ENCODE assay signal across 1 cellular context in genomic region chr21:33368124-33368523, GRCh38.
TF ChIP-seq lines count a peak whose summit lies in the region.

No MANE protein-coding gene starts in this region.

TF ChIP-seq in K562, 482 proteins besides CTCF, POLR2A, EP300 and RAD21 (continued from another document and continues in another):
- TF ChIP-seq RREB1 (CRISPR knock-in tag; IDR thresholded peaks at IDR 0.05): no peak
- TF ChIP-seq ZNF232 (CRISPR knock-in tag; IDR thresholded peaks at IDR 0.05): no peak
- no peak for TF ChIP-seq SUPT5H (IDR thresholded peaks at IDR 0.05)
- no peak for TF ChIP-seq ZNF384 (IDR thresholded peaks at IDR 0.05; ENCODE audit: low read depth, low read length)
- TF ChIP-seq CBFA2T2 (conservative IDR thresholded peaks at IDR 0.05): peak; percentile 78
- no peak for TF ChIP-seq ZNF609 (CRISPR knock-in tag; IDR thresholded peaks at IDR 0.05; ENCODE audit: borderline replicate concordance)
- TF ChIP-seq ZKSCAN8 (CRISPR knock-in tag; IDR thresholded peaks at IDR 0.05): no peak
- no peak for TF ChIP-seq ZNF134 (CRISPR knock-in tag; conservative IDR thresholded peaks at IDR 0.05)
- no peak for TF ChIP-seq ZNF280A (IDR thresholded peaks at IDR 0.05; ENCODE audit: low read depth, partially characterized antibody)
- no peak for TF ChIP-seq POLR3A (IDR thresholded peaks at IDR 0.05; ENCODE audit: borderline replicate concordance, extremely low read depth, insufficient read depth, insufficient read length)
- TF ChIP-seq TSHZ1 (CRISPR knock-in tag; IDR thresholded peaks at IDR 0.05): no peak
- peak; percentile 23; the same call in 1 of the 2 replicates for TF ChIP-seq MBD2 (IDR thresholded peaks at IDR 0.05; ENCODE audit: borderline replicate concordance, low read depth)
- TF ChIP-seq ZFX (CRISPR knock-in tag; IDR thresholded peaks at IDR 0.05): no peak
- TF ChIP-seq ZSCAN32 (CRISPR knock-in tag; IDR thresholded peaks at IDR 0.05): no peak
- TF ChIP-seq SMC3 (conservative IDR thresholded peaks at IDR 0.05; ENCODE audit: insufficient read depth, low read depth, low read length): no peak
- TF ChIP-seq RBFOX2 (IDR thresholded peaks at IDR 0.05; ENCODE audit: low read depth, low read length): no peak
- peak; percentile 31; the same call in 1 of the 2 replicates for TF ChIP-seq RAD51 (IDR thresholded peaks at IDR 0.05; ENCODE audit: borderline replicate concordance, low read depth)
- no peak for TF ChIP-seq KAT2B (IDR thresholded peaks at IDR 0.05; ENCODE audit: low read depth, low read length)
- TF ChIP-seq POLR2G (IDR thresholded peaks at IDR 0.05; ENCODE audit: low read depth, low read length): no peak
- no peak for TF ChIP-seq HDAC3 (IDR thresholded peaks at IDR 0.05; ENCODE audit: borderline replicate concordance, partially characterized antibody)
- 0 out of 2 replicates have a peak, but pooled peaks have one; percentile 14 for TF ChIP-seq ESRRA (IDR thresholded peaks at IDR 0.05; ENCODE audit: borderline replicate concordance, low read depth)
- TF ChIP-seq CBX3 (IDR thresholded peaks at IDR 0.05; ENCODE audit: borderline replicate concordance in 1 of 2, low read length in 2 of 2): no peak
- TF ChIP-seq MTA3 (IDR thresholded peaks at IDR 0.05; ENCODE audit: borderline replicate concordance): peak; percentile 45; the same call in 1 of the 2 replicates
- no peak for TF ChIP-seq GTF2E2 (tag; IDR thresholded peaks at IDR 0.05)
- TF ChIP-seq YBX1 (IDR thresholded peaks at IDR 0.05): no peak
- peak; percentile 47 to 63; a peak in 3 of 4 replicates for TF ChIP-seq RCOR1 (IDR thresholded peaks at IDR 0.05; ENCODE audit: borderline replicate concordance in 1 of 2, low read depth in 2 of 2, low read length in 2 of 2)
- TF ChIP-seq ILF3 (IDR thresholded peaks at IDR 0.05; ENCODE audit: borderline replicate concordance): no peak
- 0 out of 2 replicates have a peak, but pooled peaks have one; percentile 18 for TF ChIP-seq ELF1 (tag; IDR thresholded peaks at IDR 0.05)
- peak; percentile 73 for TF ChIP-seq DPF2 (IDR thresholded peaks at IDR 0.05)
- peak; percentile 86 for TF ChIP-seq CBFA2T3 (IDR thresholded peaks at IDR 0.05)
- no peak for TF ChIP-seq ZNF717 (CRISPR knock-in tag; IDR thresholded peaks at IDR 0.05)
- TF ChIP-seq ZEB2 (IDR thresholded peaks at IDR 0.05): peak; percentile 32; the same call in 1 of the 2 replicates
- TF ChIP-seq HBP1 (CRISPR knock-in tag; IDR thresholded peaks at IDR 0.05): no peak
- TF ChIP-seq ARID3A (IDR thresholded peaks at IDR 0.05; ENCODE audit: borderline replicate concordance, low read depth, low read length): no peak
- peak in 1 of 2 experiments; percentile 35; a peak in 1 of 4 replicates for TF ChIP-seq HDAC1 (IDR thresholded peaks at IDR 0.05)
- no peak for TF ChIP-seq CREB5 (CRISPR knock-in tag; IDR thresholded peaks at IDR 0.05)
- TF ChIP-seq PTTG1 (tag; IDR thresholded peaks at IDR 0.05; ENCODE audit: low read depth): no peak
- no peak; the same call in 1 of the 2 replicates for TF ChIP-seq ZNF512 (tag; IDR thresholded peaks at IDR 0.05)
- TF ChIP-seq XRCC3 (IDR thresholded peaks at IDR 0.05): no peak
- no peak for TF ChIP-seq CEBPB (tag; IDR thresholded peaks at IDR 0.05)
